ENCODE assay signal across 29 cellular contexts in genomic region chr9:73259086-73259696, GRCh38.
"Had no signal": no experiment of that assay in that cellular context is flagged by ENCODE, and none has a peak within 500 bp of the region (broad histone marks: within the 10 kb centered on the region; RNA-seq: fewer than 3 reads in every experiment).

No MANE protein-coding gene starts in this region.

- H3K9me3 ChIP-seq: ascending aorta, breast epithelium, esophagus muscularis mucosa, gastrocnemius medialis, heart left ventricle had no signal

- H3K27me3 ChIP-seq: ascending aorta, breast epithelium, cardiac muscle cell, dorsolateral prefrontal cortex, esophagus muscularis mucosa, foreskin keratinocyte, gastrocnemius medialis, heart left ventricle had no signal

- H3K27ac ChIP-seq: ascending aorta, breast epithelium, cardiac muscle cell, coronary artery, dorsolateral prefrontal cortex, esophagus muscularis mucosa, foreskin keratinocyte, gastrocnemius medialis, heart left ventricle, VCaP had no signal

- FAIRE-seq: TTC549 had no signal

- H3K4me1 ChIP-seq: ascending aorta, breast epithelium, esophagus muscularis mucosa, foreskin keratinocyte, gastrocnemius medialis, heart left ventricle had no signal

- H3K36me3 ChIP-seq: ascending aorta, breast epithelium, cardiac muscle cell, esophagus muscularis mucosa, gastrocnemius medialis, heart left ventricle had no signal

- H3K4me3 ChIP-seq: ascending aorta, breast epithelium, cardiac muscle cell, coronary artery, dorsolateral prefrontal cortex, esophagus muscularis mucosa, gastrocnemius medialis, heart left ventricle had no signal

- DNase-seq: activated CD4-positive, alpha-beta memory T cell treated with anti-CD3 and anti-CD28 coated beads, Interleukin-2, amount 10 ng/mL, durations not matched to agents 7 days and 5 days; activated CD4-positive, alpha-beta T cell treated with anti-CD3 and anti-CD28 coated beads for 1 hour; activated CD4-positive, alpha-beta T cell treated with anti-CD3 and anti-CD28 coated beads for 4 hours; activated CD4-positive, alpha-beta T cell treated with anti-CD3 and anti-CD28 coated beads, Interleukin-2, amount 10 ng/mL, durations not matched to agents 7 days and 5 days; activated CD4-positive, alpha-beta T cell treated with anti-CD3 and anti-CD28 coated beads, Interleukin-2, amount 50 U/mL, for 4 hours; activated CD8-positive, alpha-beta memory T cell treated with anti-CD3 and anti-CD28 coated beads for 24 hours; activated effector memory CD4-positive, alpha-beta T cell treated with Interleukin-2 at 50 U/mL for 16 hours; activated gamma-delta T cell treated with Interleukin-2 at 50 U/mL for 16 hours; activated naive CD4-positive, alpha-beta T cell treated with anti-CD3 and anti-CD28 coated beads, Interleukin-2, amount 50 U/mL, for 16 hours; activated naive CD4-positive, alpha-beta T cell treated with Interleukin-2 at 50 U/mL for 16 hours; activated T-cell treated with anti-CD3 and anti-CD28 coated beads, Interleukin-2, amount 50 U/mL, for 4 hours; central memory CD4-positive, alpha-beta T cell; dorsolateral prefrontal cortex; effector memory CD4-positive, alpha-beta T cell; endodermal cell; erythroblast; foreskin keratinocyte; gastrocnemius medialis; glutamatergic neuron; heart left ventricle had no signal

- ATAC-seq: activated T-cell treated with anti-CD3 and anti-CD28 coated beads, Interleukin-2, amount 50 U/mL, for 4 hours; activated T-helper 17 cell treated with anti-CD3 and anti-CD28 coated beads, Interleukin-2, amount 50 U/mL, for 72 hours; foreskin keratinocyte; gastrocnemius medialis; heart left ventricle; WTC11 had no signal
